1 cellular context compared by ENCODE assay signal in genomic region chr3:66443404-66443803, GRCh38.
TF ChIP-seq lines count a peak whose summit lies in the region.

No MANE protein-coding gene starts in this region.

TF ChIP-seq in K562, 482 proteins besides CTCF, POLR2A, EP300 and RAD21:
- no peak for TF ChIP-seq ZNF699 (CRISPR knock-in tag; IDR thresholded peaks at IDR 0.05; ENCODE audit: insufficient replicate concordance)
- TF ChIP-seq, protein P1, sequence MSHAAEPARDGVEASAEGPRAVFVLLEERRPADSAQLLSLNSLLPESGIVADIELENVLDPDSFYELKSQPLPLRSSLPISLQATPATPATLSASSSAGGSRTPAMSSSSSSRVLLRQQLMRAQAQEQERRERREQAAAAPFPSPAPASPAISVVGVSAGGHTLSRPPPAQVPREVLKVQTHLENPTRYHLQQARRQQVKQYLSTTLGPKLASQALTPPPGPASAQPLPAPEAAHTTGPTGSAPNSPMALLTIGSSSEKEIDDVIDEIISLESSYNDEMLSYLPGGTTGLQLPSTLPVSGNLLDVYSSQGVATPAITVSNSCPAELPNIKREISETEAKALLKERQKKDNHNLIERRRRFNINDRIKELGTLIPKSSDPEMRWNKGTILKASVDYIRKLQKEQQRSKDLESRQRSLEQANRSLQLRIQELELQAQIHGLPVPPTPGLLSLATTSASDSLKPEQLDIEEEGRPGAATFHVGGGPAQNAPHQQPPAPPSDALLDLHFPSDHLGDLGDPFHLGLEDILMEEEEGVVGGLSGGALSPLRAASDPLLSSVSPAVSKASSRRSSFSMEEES (CRISPR knock-in tag; IDR thresholded peaks at IDR 0.05) = peak; percentile 37; the same call in 1 of the 2 replicates
TF ChIP-seq in K562: peak in this region for 1.
